ENCODE assay signal across 24 cellular contexts in the genomic region with DNA sequence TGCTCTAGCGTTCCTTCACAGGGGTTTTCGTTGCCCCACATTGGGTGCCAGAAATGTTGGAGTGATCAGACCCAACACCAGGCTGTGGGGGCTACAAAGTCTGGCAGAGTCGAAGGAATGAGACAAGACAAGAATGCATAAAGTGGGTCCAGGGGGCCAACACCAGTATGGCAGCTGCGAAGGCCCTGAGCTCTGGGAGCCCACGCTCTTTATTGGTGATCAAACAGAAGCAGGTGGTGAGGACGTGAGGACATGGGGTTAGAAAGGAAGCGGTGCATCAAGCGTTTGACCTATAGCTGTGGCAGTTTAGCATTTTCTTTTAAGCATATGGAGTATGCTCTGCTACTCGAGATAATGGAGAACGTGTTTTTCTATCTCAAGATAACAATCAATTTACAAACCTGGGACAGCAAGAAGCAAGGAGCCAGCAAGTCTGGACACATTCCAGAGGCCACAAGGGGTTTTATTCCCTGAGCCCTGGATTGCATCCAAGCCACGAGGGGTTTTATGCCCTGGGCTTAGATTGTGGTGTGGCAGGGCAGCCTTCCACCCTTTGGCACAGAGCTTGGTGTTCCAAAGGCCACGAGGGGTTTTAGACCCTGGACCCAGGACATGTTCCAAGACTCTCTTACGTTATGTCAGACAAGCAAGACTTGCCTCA. TPM values are rescaled to one million over a fixed set of nuclear protein-coding genes. Genes with fewer than 3 reads are reported as not detected.
"Had no signal": no experiment of that assay in that cellular context is flagged by ENCODE, and none has a peak within 500 bp of the region (broad histone marks: within the 10 kb centered on the region; RNA-seq: fewer than 3 reads in every experiment).

No MANE protein-coding gene starts in this region.

- H3K36me3 ChIP-seq: heart left ventricle, tibial artery, upper lobe of left lung, vagina had no signal

- H3K27ac ChIP-seq: coronary artery, heart left ventricle, skin epidermis, tibial artery, upper lobe of left lung, vagina had no signal

- H3K27ac Mint-ChIP-seq: naive thymus-derived CD8-positive, alpha-beta T cell; stimulated activated memory B cell treated with anti-CD40 and anti-IgM and Interleukin-4, amounts not matched to agents 10 μg/mL and 1 μg/mL and 100 μg/mL, for 72 hours; stimulated activated naive CD8-positive, alpha-beta T cell treated with anti-CD3 and anti-CD28 coated beads, Interleukin-15, Interleukin-2, amounts not matched to agents 100 ng/mL and 50 ng/mL, for 24 hours had no signal

- ATAC-seq: heart left ventricle; naive thymus-derived CD8-positive, alpha-beta T cell; sciatic nerve; stimulated activated memory B cell treated with anti-CD40 and anti-IgM and Interleukin-4, amounts not matched to agents 10 μg/mL and 1 μg/mL and 100 μg/mL, for 72 hours had no signal

- H3K4me1 Mint-ChIP-seq: stimulated activated memory B cell treated with anti-CD40 and anti-IgM and Interleukin-4, amounts not matched to agents 10 μg/mL and 1 μg/mL and 100 μg/mL, for 72 hours had no signal

- H3K4me3 Mint-ChIP-seq: naive thymus-derived CD8-positive, alpha-beta T cell; neural crest cell; stimulated activated memory B cell treated with anti-CD40 and anti-IgM and Interleukin-4, amounts not matched to agents 10 μg/mL and 1 μg/mL and 100 μg/mL, for 72 hours; stimulated activated naive CD8-positive, alpha-beta T cell treated with anti-CD3 and anti-CD28 coated beads, Interleukin-15, Interleukin-2, amounts not matched to agents 100 ng/mL and 50 ng/mL, for 24 hours had no signal

- H3K4me1 ChIP-seq: tibial artery, vagina had no signal

- H3K27me3 ChIP-seq: heart left ventricle, tibial artery, upper lobe of left lung, vagina had no signal

- H3K4me3 ChIP-seq: coronary artery, heart left ventricle, skin epidermis, tibial artery, upper lobe of left lung, vagina had no signal

- H3K9me3 Mint-ChIP-seq: naive thymus-derived CD8-positive, alpha-beta T cell; stimulated activated memory B cell treated with anti-CD40 and anti-IgM and Interleukin-4, amounts not matched to agents 10 μg/mL and 1 μg/mL and 100 μg/mL, for 72 hours; stimulated activated naive CD8-positive, alpha-beta T cell treated with anti-CD3 and anti-CD28 coated beads, Interleukin-15, Interleukin-2, amounts not matched to agents 100 ng/mL and 50 ng/mL, for 24 hours had no signal

- H3K27me3 Mint-ChIP-seq: stimulated activated memory B cell treated with anti-CD40 and anti-IgM and Interleukin-4, amounts not matched to agents 10 μg/mL and 1 μg/mL and 100 μg/mL, for 72 hours; stimulated activated naive CD8-positive, alpha-beta T cell treated with anti-CD3 and anti-CD28 coated beads, Interleukin-15, Interleukin-2, amounts not matched to agents 100 ng/mL and 50 ng/mL, for 24 hours had no signal

- DNase-seq: effector CD4-positive, alpha-beta T cell; foreskin melanocyte; heart left ventricle; hippocampal formation; kidney glomerular epithelial cell; naive thymus-derived CD8-positive, alpha-beta T cell; stimulated activated CD4-positive, alpha-beta T cell treated with anti-CD3 and anti-CD28 coated beads, Interleukin-2, amount 100 ng/mL, for 48 hours; tibial artery; upper lobe of left lung had no signal

- H3K36me3 Mint-ChIP-seq: naive thymus-derived CD8-positive, alpha-beta T cell had no signal

- H3K9me3 ChIP-seq: heart left ventricle, tibial artery, upper lobe of left lung, vagina had no signal

RNA-seq across cellular contexts. Expression of a gene that starts 3.9 kb away (rescaled TPM):
- total RNA-seq: dermis microvascular lymphatic vessel endothelial cell, heart left ventricle, lung microvascular endothelial cell, mesenteric fat pad, mononuclear cell, osteocyte, pulmonary artery endothelial cell, vagina had no signal
- polyA plus RNA-seq: esophagus, liver had no signal
